ENCODE assay signal across 12 cellular contexts in the genomic region with DNA sequence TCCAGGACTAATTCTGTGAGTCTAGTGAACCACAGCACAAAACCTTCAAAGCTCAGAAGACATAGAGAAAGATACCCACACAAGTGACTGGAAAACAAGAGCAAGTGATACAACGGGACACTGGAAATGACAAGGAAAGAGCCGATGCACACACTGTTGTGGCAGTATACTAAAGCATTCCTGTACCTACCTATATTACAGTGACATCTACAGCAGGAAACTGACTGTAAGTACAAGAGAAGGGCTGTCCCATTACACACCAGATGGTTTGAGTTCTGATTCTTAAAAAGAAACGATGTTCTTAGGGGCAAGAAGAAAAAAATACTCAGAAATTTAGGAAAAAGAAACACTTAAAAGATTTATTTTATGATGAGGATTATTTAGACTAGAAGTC. TPM values are rescaled to one million over a fixed set of nuclear protein-coding genes. Genes with fewer than 3 reads are reported as not detected.
DNase-seq lines count a peak whose midpoint lies in the region; ATAC-seq and TF ChIP-seq lines count a peak whose summit lies in the region.
"Had no signal": no experiment of that assay in that cellular context is flagged by ENCODE, and none has a peak within 500 bp of the region (broad histone marks: within the 10 kb centered on the region; RNA-seq: fewer than 3 reads in every experiment).

No MANE protein-coding gene starts in this region.

- ATAC-seq in heart left ventricle, result no peak
- ATAC-seq in activated naive CD8-positive, alpha-beta T cell treated with anti-CD3 and anti-CD28 coated beads, Interleukin-2, amount 10 ng/mL, durations not matched to agents 7 days and 5 days (ENCODE audit: low read depth), result peak; percentile 43
- ATAC-seq in upper lobe of left lung (ENCODE audit: low FRiP score in 2 of 2), result no peak
- ATAC-seq in GM18873 (IDR thresholded peaks at IDR 0.05; ENCODE audit: low FRiP score, unreplicated experiment), result no peak

- H3K9ac ChIP-seq in muscle layer of colon (ENCODE audit: low read length), result no peak overlapping the region
- no peak overlapping the region for H3K9ac ChIP-seq in neural progenitor cell

- H3K4me1 ChIP-seq in heart left ventricle (peaks cover 13 to 65% (median 61%) of the 10 kb centered on the region in 12 donors), muscle layer of colon (ENCODE audit: insufficient read depth, low read length) (peaks cover 48% of the 10 kb centered on the region), upper lobe of left lung (peaks cover 44 to 62% (median 52%) of the 10 kb centered on the region in 4 donors), testis (peaks cover 54% of the 10 kb centered on the region), neural progenitor cell (peaks cover 15% of the 10 kb centered on the region)

- H3K36me3 ChIP-seq in heart left ventricle (peaks cover 0 to 29% (median 15%) of the 10 kb centered on the region in 9 donors), muscle layer of colon (ENCODE audit: insufficient read depth, low read length) (no peaks in the 10 kb centered on the region), upper lobe of left lung (peaks cover 0 to 15% (median 6%) of the 10 kb centered on the region in 4 donors), testis (ENCODE audit: low read depth, missing control alignments) (no peaks in the 10 kb centered on the region), neural progenitor cell (peaks cover 19% of the 10 kb centered on the region)

- H3K27ac Mint-ChIP-seq in activated naive CD8-positive, alpha-beta T cell treated with anti-CD3 and anti-CD28 coated beads, Interleukin-2, amount 10 ng/mL, durations not matched to agents 7 days and 5 days, result peak overlapping the region; percentile 79
- no peak overlapping the region for H3K27ac Mint-ChIP-seq in neural progenitor cell
- H3K27ac Mint-ChIP-seq: dendritic cell treated with granulocyte-macrophage colony-stimulating factor and Interleukin-4, amounts not matched to agents 40 ng/mL and 50 ng/mL, for 4 days had no signal

- peaks cover 44% of the 10 kb centered on the region for H3K36me3 Mint-ChIP-seq in activated naive CD8-positive, alpha-beta T cell treated with anti-CD3 and anti-CD28 coated beads, Interleukin-2, amount 10 ng/mL, durations not matched to agents 7 days and 5 days
- peaks cover 34% of the 10 kb centered on the region for H3K36me3 Mint-ChIP-seq in neural progenitor cell

- peaks cover 100% of the 10 kb centered on the region for H3K79me2 ChIP-seq in neural progenitor cell (ENCODE audit: low read depth)

- POLR2A ChIA-PET in activated naive CD8-positive, alpha-beta T cell treated with anti-CD3 and anti-CD28 coated beads, Interleukin-2, amount 10 ng/mL, durations not matched to agents 7 days and 5 days (lab: Charles Lee), result interaction anchor here (1.1 kb wide), 1 partner anchor 18 kb away, joined by 6 read pairs; the partner anchor contains the start of gene TMEM245

- TF ChIP-seq EP300 in upper lobe of left lung (IDR thresholded peaks at IDR 0.05), result no peak

- H3K27ac ChIP-seq in heart left ventricle (peak overlapping the region; percentile 11 to 88 (median 78)), muscle layer of colon (ENCODE audit: low read depth, low read length) (peak overlapping the region; percentile 49), upper lobe of left lung (peak overlapping the region in 3 of 4 donors; percentile 50 to 70 (median 58)), testis (peak overlapping the region in 1 of 2 donors; percentile 9), neural progenitor cell (no peak overlapping the region)

- H3K9me3 ChIP-seq in heart left ventricle (peaks cover 0 to 4% (median 0%) of the 10 kb centered on the region in 12 donors), muscle layer of colon (ENCODE audit: low read length) (no peaks in the 10 kb centered on the region), upper lobe of left lung (no peaks in the 10 kb centered on the region), testis (no peaks in the 10 kb centered on the region), neural progenitor cell (ENCODE audit: low read depth) (no peaks in the 10 kb centered on the region)

- peak overlapping the region; percentile 69 for H3K4me3 Mint-ChIP-seq in activated naive CD8-positive, alpha-beta T cell treated with anti-CD3 and anti-CD28 coated beads, Interleukin-2, amount 10 ng/mL, durations not matched to agents 7 days and 5 days
- H3K4me3 Mint-ChIP-seq in neural progenitor cell, result no peak overlapping the region
- H3K4me3 Mint-ChIP-seq: dendritic cell treated with granulocyte-macrophage colony-stimulating factor and Interleukin-4, amounts not matched to agents 40 ng/mL and 50 ng/mL, for 4 days; neural crest cell had no signal

- no peak overlapping the region for H2AFZ ChIP-seq in neural progenitor cell (replicated peaks)

- TF ChIP-seq CTCF in heart left ventricle (IDR thresholded peaks at IDR 0.05) (no peak), upper lobe of left lung (IDR thresholded peaks at IDR 0.05) (no peak), testis (IDR thresholded peaks at IDR 0.05) (no peak), neural progenitor cell (IDR thresholded peaks at IDR 0.05) (no peak)

- no peaks in the 10 kb centered on the region for H3K27me3 Mint-ChIP-seq in activated naive CD8-positive, alpha-beta T cell treated with anti-CD3 and anti-CD28 coated beads, Interleukin-2, amount 10 ng/mL, durations not matched to agents 7 days and 5 days
- no peaks in the 10 kb centered on the region for H3K27me3 Mint-ChIP-seq in neural progenitor cell (ENCODE audit: insufficient read depth, low read depth)
- H3K27me3 Mint-ChIP-seq: dendritic cell treated with granulocyte-macrophage colony-stimulating factor and Interleukin-4, amounts not matched to agents 40 ng/mL and 50 ng/mL, for 4 days had no signal

- no peak for DNase-seq in heart left ventricle
- no peak for DNase-seq in cardiac septum (ENCODE audit: low spot score)
- no peak for DNase-seq in activated naive CD8-positive, alpha-beta T cell treated with anti-CD3 and anti-CD28 coated beads, Interleukin-2, amount 10 ng/mL, durations not matched to agents 7 days and 5 days
- no peak for DNase-seq in upper lobe of left lung
- DNase-seq in testis, result no peak
- no peak for DNase-seq in neural progenitor cell (ENCODE audit: low spot score)
- DNase-seq: NCI-H510A, SW 1271 had no signal

- H3K9me3 Mint-ChIP-seq in activated naive CD8-positive, alpha-beta T cell treated with anti-CD3 and anti-CD28 coated beads, Interleukin-2, amount 10 ng/mL, durations not matched to agents 7 days and 5 days, result peaks cover 10% of the 10 kb centered on the region
- peaks cover 12% of the 10 kb centered on the region for H3K9me3 Mint-ChIP-seq in neural progenitor cell

- H3F3A ChIP-seq in neural progenitor cell (ENCODE audit: low read depth), result peaks cover 3% of the 10 kb centered on the region

- intact Hi-C loops in heart left ventricle (cut with DNase I) (no loop called here), cardiac septum (cut with DNase I) (no loop called here), testis (cut with DNase I; ENCODE audit: low total_unique reads) (no loop called here)

- H4K20me1 ChIP-seq in neural progenitor cell (ENCODE audit: low read depth), result peaks cover 55% of the 10 kb centered on the region

- peaks cover 48% of the 10 kb centered on the region for H3K4me1 Mint-ChIP-seq in activated naive CD8-positive, alpha-beta T cell treated with anti-CD3 and anti-CD28 coated beads, Interleukin-2, amount 10 ng/mL, durations not matched to agents 7 days and 5 days
- peaks cover 18% of the 10 kb centered on the region for H3K4me1 Mint-ChIP-seq in neural progenitor cell

- H3K4me2 ChIP-seq in neural progenitor cell, result no peak overlapping the region

- 48 to 64% (median 62%) methylated on average over 3 of the region's 3 CpGs for WGBS in heart left ventricle, 4 donors
- WGBS in upper lobe of left lung, 2 donors, result 39 to 45% methylated on average over 3 of the region's 3 CpGs
- 65 to 74% methylated on average over 3 of the region's 3 CpGs for WGBS in testis, 2 donors

- TF ChIP-seq POLR2A in heart left ventricle (IDR thresholded peaks at IDR 0.05) (no peak), upper lobe of left lung (IDR thresholded peaks at IDR 0.05) (no peak), testis (IDR thresholded peaks at IDR 0.05) (no peak)

- H3K27me3 ChIP-seq in heart left ventricle (no peaks in the 10 kb centered on the region), muscle layer of colon (ENCODE audit: control insufficient read depth in 1 of 2, insufficient read depth in 2 of 2, low read length in 2 of 2) (no peaks in the 10 kb centered on the region), upper lobe of left lung (no peaks in the 10 kb centered on the region), testis (no peaks in the 10 kb centered on the region), neural progenitor cell (no peaks in the 10 kb centered on the region)

- H3K4me3 ChIP-seq in heart left ventricle (peak overlapping the region in 1 of 12 donors; percentile 10), muscle layer of colon (ENCODE audit: low read depth in 1 of 2, low read length in 2 of 2) (no peak overlapping the region), upper lobe of left lung (no peak overlapping the region), testis (no peak overlapping the region), neural progenitor cell (no peak overlapping the region)

RNA-seq across cellular contexts. Expression of gene TMEM245, which starts 18.5 kb away (rescaled TPM):
- total RNA-seq in heart left ventricle, result 100 to 1,000 TPM in 5 of 9 donors, 10 to 100 TPM in 4; 84.4 to 174 (median 103) TPM
- 10 to 100 TPM; 16.7 to 79.7 TPM for polyA plus RNA-seq in heart left ventricle
- total RNA-seq in cardiac septum, result 73.7 TPM
- 10 to 100 TPM; 42.8 to 45.7 TPM for total RNA-seq in activated naive CD8-positive, alpha-beta T cell treated with anti-CD3 and anti-CD28 coated beads, Interleukin-2, amount 10 ng/mL, durations not matched to agents 7 days and 5 days
- total RNA-seq in upper lobe of left lung, result 100 to 1,000 TPM in 3 of 6 donors, 10 to 100 TPM in 3; 54.5 to 203 (median 88.7) TPM
- 10 to 100 TPM; 63.6 to 67.6 TPM for total RNA-seq in testis
- 44.9 TPM for polyA plus RNA-seq in testis (ENCODE audit: insufficient read depth, low read depth, low replicate concordance)
- 65.9 and 85.3 TPM in 2 replicates for total RNA-seq in neural progenitor cell (ENCODE audit: low replicate concordance)
